23 cellular contexts compared by ENCODE assay signal in genomic region chrX:115609621-115610020, GRCh38.
"Had no signal": no experiment of that assay in that cellular context is flagged by ENCODE, and none has a peak within 500 bp of the region (broad histone marks: within the 10 kb centered on the region; RNA-seq: fewer than 3 reads in every experiment).

No MANE protein-coding gene starts in this region.

- H3K4me1 ChIP-seq: adrenal gland, lower lobe of right lung, spleen had no signal

- H3K27ac ChIP-seq: adrenal gland, cardiac muscle cell, lower lobe of right lung, neutrophil, sigmoid colon, spleen, WERI-Rb-1 had no signal

- H3K27me3 ChIP-seq: cardiac muscle cell, neutrophil, sigmoid colon had no signal

- H3K36me3 Mint-ChIP-seq: activated naive CD4-positive, alpha-beta T cell treated with anti-CD3 and anti-CD28 coated beads, Interleukin-2, amount 50 U/mL, for 72 hours; natural killer cell treated with Interleukin-12 subunit alpha and Interleukin-12 subunit beta and Interleukin-15 and Interleukin-18, amount 100 ng/mL, for 72 hours; stimulated activated memory B cell treated with anti-CD40 and anti-IgM and Interleukin-4, amounts not matched to agents 10 μg/mL and 1 μg/mL and 100 μg/mL, for 72 hours had no signal

- DNase-seq: activated CD4-positive, alpha-beta T cell treated with anti-CD3 and anti-CD28 coated beads, Interleukin-2, amount 50 U/mL, for 48 hours; activated gamma-delta T cell treated with Interleukin-2 at 50 U/mL for 16 hours; activated T-cell treated with anti-CD3 and anti-CD28 coated beads for 4 hours; adrenal gland; erythroblast; foreskin melanocyte; glutamatergic neuron; hypothalamus; islet precursor cell; left colon; lower lobe of right lung; sigmoid colon; spleen; stimulated activated CD4-positive, alpha-beta T cell treated with anti-CD3 and anti-CD28 coated beads, Interleukin-4, amount 100 ng/mL, for 4 hours; T1000; WERI-Rb-1 had no signal

- H3K9me3 Mint-ChIP-seq: activated naive CD4-positive, alpha-beta T cell treated with anti-CD3 and anti-CD28 coated beads, Interleukin-2, amount 50 U/mL, for 72 hours; activated T-helper 1 cell treated with anti-CD3 and anti-CD28 coated beads, Interleukin-12 subunit alpha, Interleukin-12 subunit beta, Interleukin-2, Interleukin-4 antibody, amounts not matched to agents 30 ng/mL and 10 ng/mL and 1 ng/mL, durations not matched to agents 14 hours and 24 hours and 36 hours; natural killer cell treated with Interleukin-12 subunit alpha and Interleukin-12 subunit beta and Interleukin-15 and Interleukin-18, amount 100 ng/mL, for 72 hours; stimulated activated memory B cell treated with anti-CD40 and anti-IgM and Interleukin-4, amounts not matched to agents 10 μg/mL and 1 μg/mL and 100 μg/mL, for 72 hours had no signal

- H3K4me3 ChIP-seq: adrenal gland, cardiac muscle cell, lower lobe of right lung, sigmoid colon, spleen, thoracic aorta had no signal

- ATAC-seq: activated naive CD4-positive, alpha-beta T cell treated with anti-CD3 and anti-CD28 coated beads, Interleukin-2, amount 50 U/mL, for 72 hours; left colon; lower lobe of right lung; natural killer cell treated with Interleukin-12 subunit alpha and Interleukin-12 subunit beta and Interleukin-15 and Interleukin-18, amount 100 ng/mL, for 72 hours; stimulated activated memory B cell treated with anti-CD40 and anti-IgM and Interleukin-4, amounts not matched to agents 10 μg/mL and 1 μg/mL and 100 μg/mL, for 72 hours had no signal

- H3K27me3 Mint-ChIP-seq: stimulated activated memory B cell treated with anti-CD40 and anti-IgM and Interleukin-4, amounts not matched to agents 10 μg/mL and 1 μg/mL and 100 μg/mL, for 72 hours had no signal

- H3K4me1 Mint-ChIP-seq: stimulated activated memory B cell treated with anti-CD40 and anti-IgM and Interleukin-4, amounts not matched to agents 10 μg/mL and 1 μg/mL and 100 μg/mL, for 72 hours had no signal

- H3K4me3 Mint-ChIP-seq: activated T-helper 1 cell treated with anti-CD3 and anti-CD28 coated beads, Interleukin-12 subunit alpha, Interleukin-12 subunit beta, Interleukin-2, Interleukin-4 antibody, amounts not matched to agents 30 ng/mL and 10 ng/mL and 1 ng/mL, durations not matched to agents 14 hours and 24 hours and 36 hours; natural killer cell treated with Interleukin-12 subunit alpha and Interleukin-12 subunit beta and Interleukin-15 and Interleukin-18, amount 100 ng/mL, for 72 hours; stimulated activated memory B cell treated with anti-CD40 and anti-IgM and Interleukin-4, amounts not matched to agents 10 μg/mL and 1 μg/mL and 100 μg/mL, for 72 hours had no signal

- H3K27ac Mint-ChIP-seq: activated naive CD4-positive, alpha-beta T cell treated with anti-CD3 and anti-CD28 coated beads, Interleukin-2, amount 50 U/mL, for 72 hours; activated T-helper 1 cell treated with anti-CD3 and anti-CD28 coated beads, Interleukin-12 subunit alpha, Interleukin-12 subunit beta, Interleukin-2, Interleukin-4 antibody, amounts not matched to agents 30 ng/mL and 10 ng/mL and 1 ng/mL, durations not matched to agents 14 hours and 24 hours and 36 hours; natural killer cell treated with Interleukin-12 subunit alpha and Interleukin-12 subunit beta and Interleukin-15 and Interleukin-18, amount 100 ng/mL, for 72 hours; stimulated activated memory B cell treated with anti-CD40 and anti-IgM and Interleukin-4, amounts not matched to agents 10 μg/mL and 1 μg/mL and 100 μg/mL, for 72 hours had no signal

- H3K9me3 ChIP-seq: adrenal gland, lower lobe of right lung, neutrophil, sigmoid colon, spleen, thoracic aorta had no signal

- H3K36me3 ChIP-seq: adrenal gland, lower lobe of right lung, neutrophil, sigmoid colon, spleen, thoracic aorta, WERI-Rb-1 had no signal
